Comparison of ENCODE assay signal across 24 cellular contexts in genomic region chr10:58765905-58766304, GRCh38.
"Had no signal": no experiment of that assay in that cellular context is flagged by ENCODE, and none has a peak within 500 bp of the region (broad histone marks: within the 10 kb centered on the region; RNA-seq: fewer than 3 reads in every experiment).

No MANE protein-coding gene starts in this region.

- ATAC-seq: natural killer cell treated with Interleukin-12 subunit alpha and Interleukin-12 subunit beta and Interleukin-15 and Interleukin-18, amount 100 ng/mL, for 72 hours; psoas muscle; right lobe of liver; stimulated activated effector memory CD8-positive, alpha-beta T cell treated with anti-CD3 and anti-CD28 coated beads, Interleukin-12 subunit alpha, Interleukin-12 subunit beta, amount 100 ng/mL, for 72 hours; stimulated activated naive B cell treated with anti-CD40 and anti-IgM and Interleukin-4, amounts not matched to agents 10 μg/mL and 1 μg/mL and 100 μg/mL, for 72 hours had no signal

- H3K4me3 ChIP-seq: ovary, psoas muscle, right lobe of liver, sigmoid colon, stomach, thoracic aorta, thyroid gland, tibial nerve, upper lobe of left lung, vagina had no signal

- DNase-seq: nephron progenitor cell; nucleus accumbens; ovary; posterior cingulate gyrus; psoas muscle; right cardiac atrium; right lobe of liver; sigmoid colon; small intestine; stimulated activated CD4-positive, alpha-beta T cell treated with anti-CD3 and anti-CD28 coated beads, Interleukin-15, amount 100 ng/mL, for 24 hours; stimulated activated CD4-positive, alpha-beta T cell treated with anti-CD3 and anti-CD28 coated beads, Interleukin-2, amount 100 ng/mL, for 24 hours; stimulated activated CD4-positive, alpha-beta T cell treated with anti-CD3 and anti-CD28 coated beads, Interleukin-2, amount 100 ng/mL, for 48 hours; stimulated activated CD4-positive, alpha-beta T cell treated with anti-CD3 and anti-CD28 coated beads, Interleukin-4, amount 100 ng/mL, for 24 hours; stimulated activated naive B cell treated with anti-CD40 and anti-IgM and Interleukin-4, amounts not matched to agents 10 μg/mL and 1 μg/mL and 100 μg/mL, for 72 hours; stimulated activated naive CD4-positive, alpha-beta T cell treated with Interleukin-2 at 50 U/mL for 16 hours; stomach; thyroid gland; trophoblast cell; upper lobe of left lung had no signal
